In the genomic region with DNA sequence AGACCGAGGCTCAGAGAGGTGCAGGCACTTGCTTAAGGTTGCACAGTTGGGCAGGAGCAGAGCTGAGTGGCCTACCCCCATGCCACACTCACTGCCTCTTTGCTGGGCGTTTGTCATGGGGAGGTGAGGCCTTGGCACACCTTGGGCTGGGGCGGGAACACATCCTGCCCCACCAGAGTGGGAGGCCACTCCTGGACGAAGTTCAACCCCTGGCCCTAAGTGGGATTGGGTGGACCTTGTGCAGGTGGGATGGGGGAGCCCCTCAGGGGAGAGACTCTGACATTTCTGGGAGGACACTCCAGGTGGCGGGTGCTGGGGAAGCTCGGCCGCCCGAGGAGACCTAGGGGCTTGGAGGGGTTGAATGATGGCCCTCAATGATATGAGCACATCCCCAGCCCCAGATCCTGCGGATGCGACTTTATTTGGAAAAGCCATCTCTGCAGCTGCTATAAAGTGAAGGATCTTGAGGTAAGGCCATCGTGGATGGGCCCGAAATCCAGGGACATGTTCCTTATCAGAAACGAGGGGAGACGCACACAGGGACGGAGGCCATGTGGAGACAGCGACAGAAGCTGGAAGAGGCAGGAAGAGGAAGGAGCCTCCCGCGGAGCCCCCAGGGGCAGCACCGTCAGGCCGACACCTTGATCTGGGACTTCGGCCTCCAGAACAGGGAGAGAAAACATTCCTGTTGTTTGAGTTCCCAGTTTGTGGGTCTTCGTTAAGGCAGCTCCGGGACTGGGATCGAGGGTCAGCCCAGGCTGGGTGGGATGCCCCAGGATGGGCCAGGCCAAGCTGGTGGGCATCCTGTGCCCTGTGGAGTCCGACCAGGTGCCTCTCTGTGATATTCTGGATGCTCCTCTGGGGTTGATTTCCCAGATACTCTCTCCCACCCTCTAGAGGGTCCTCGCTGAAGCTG, we compare ENCODE assay signal across 25 cellular contexts.
"Had no signal": no experiment of that assay in that cellular context is flagged by ENCODE, and none has a peak within 500 bp of the region (broad histone marks: within the 10 kb centered on the region; RNA-seq: fewer than 3 reads in every experiment).

No MANE protein-coding gene starts in this region.

- H3K9me3 ChIP-seq: esophagus squamous epithelium, gastroesophageal sphincter, neutrophil, sigmoid colon, testis, upper lobe of right lung, vagina had no signal

- ATAC-seq: effector memory CD8-positive, alpha-beta T cell; gastroesophageal sphincter; left cardiac atrium; left ventricle myocardium superior; stimulated activated naive B cell treated with anti-CD40 and anti-IgM and Interleukin-4, amounts not matched to agents 10 μg/mL and 1 μg/mL and 100 μg/mL, for 72 hours; stimulated activated naive CD8-positive, alpha-beta T cell treated with anti-CD3 and anti-CD28 coated beads, Interleukin-15, amount 100 ng/mL, for 72 hours; upper lobe of right lung had no signal

- H3K27ac Mint-ChIP-seq: dendritic cell treated with granulocyte-macrophage colony-stimulating factor and Interleukin-4, amounts not matched to agents 40 ng/mL and 50 ng/mL, for 4 days; effector memory CD8-positive, alpha-beta T cell; immature natural killer cell; naive B cell; nephron had no signal

- H3K36me3 ChIP-seq: esophagus squamous epithelium, gastroesophageal sphincter, neutrophil, sigmoid colon, tibial nerve, upper lobe of right lung, vagina had no signal

- H3K36me3 Mint-ChIP-seq: immature natural killer cell; naive B cell; stimulated activated naive B cell treated with anti-CD40 and anti-IgM and Interleukin-4, amounts not matched to agents 10 μg/mL and 1 μg/mL and 100 μg/mL, for 72 hours had no signal

- H3K9me3 Mint-ChIP-seq: dendritic cell treated with granulocyte-macrophage colony-stimulating factor and Interleukin-4, amounts not matched to agents 40 ng/mL and 50 ng/mL, for 4 days; effector memory CD8-positive, alpha-beta T cell; immature natural killer cell; stimulated activated naive B cell treated with anti-CD40 and anti-IgM and Interleukin-4, amounts not matched to agents 10 μg/mL and 1 μg/mL and 100 μg/mL, for 72 hours; stimulated activated naive CD8-positive, alpha-beta T cell treated with anti-CD3 and anti-CD28 coated beads, Interleukin-15, amount 100 ng/mL, for 72 hours had no signal

- H3K4me3 Mint-ChIP-seq: dendritic cell treated with granulocyte-macrophage colony-stimulating factor and Interleukin-4, amounts not matched to agents 40 ng/mL and 50 ng/mL, for 4 days; effector memory CD8-positive, alpha-beta T cell; immature natural killer cell; naive B cell; stimulated activated naive B cell treated with anti-CD40 and anti-IgM and Interleukin-4, amounts not matched to agents 10 μg/mL and 1 μg/mL and 100 μg/mL, for 72 hours; stimulated activated naive CD8-positive, alpha-beta T cell treated with anti-CD3 and anti-CD28 coated beads, Interleukin-15, amount 100 ng/mL, for 72 hours had no signal

- H3K4me1 Mint-ChIP-seq: immature natural killer cell; stimulated activated naive CD8-positive, alpha-beta T cell treated with anti-CD3 and anti-CD28 coated beads, Interleukin-15, amount 100 ng/mL, for 72 hours had no signal

- H3K4me3 ChIP-seq: esophagus squamous epithelium, gastroesophageal sphincter, lung, sigmoid colon, skin epidermis, testis, tibial nerve, upper lobe of right lung, vagina had no signal

- H3K4me1 ChIP-seq: sigmoid colon, testis, upper lobe of right lung had no signal

- DNase-seq: effector memory CD8-positive, alpha-beta T cell; esophagus squamous epithelium; foreskin fibroblast; glutamatergic neuron; immature natural killer cell; left cardiac atrium; left ventricle myocardium superior; mesenchymal stem cell; midbrain; naive B cell; sigmoid colon; stimulated activated CD4-positive, alpha-beta T cell treated with anti-CD3 and anti-CD28 coated beads, Interleukin-2, amount 100 ng/mL, for 24 hours; stimulated activated CD4-positive, alpha-beta T cell treated with anti-CD3 and anti-CD28 coated beads, Interleukin-4, amount 100 ng/mL, for 4 hours; stimulated activated naive B cell treated with anti-CD40 and anti-IgM and Interleukin-4, amounts not matched to agents 10 μg/mL and 1 μg/mL and 100 μg/mL, for 72 hours; stimulated activated naive CD8-positive, alpha-beta T cell treated with anti-CD3 and anti-CD28 coated beads, Interleukin-15, amount 100 ng/mL, for 72 hours; testis; upper lobe of right lung had no signal
